ENCODE assay signal across 11 cellular contexts in the genomic region with DNA sequence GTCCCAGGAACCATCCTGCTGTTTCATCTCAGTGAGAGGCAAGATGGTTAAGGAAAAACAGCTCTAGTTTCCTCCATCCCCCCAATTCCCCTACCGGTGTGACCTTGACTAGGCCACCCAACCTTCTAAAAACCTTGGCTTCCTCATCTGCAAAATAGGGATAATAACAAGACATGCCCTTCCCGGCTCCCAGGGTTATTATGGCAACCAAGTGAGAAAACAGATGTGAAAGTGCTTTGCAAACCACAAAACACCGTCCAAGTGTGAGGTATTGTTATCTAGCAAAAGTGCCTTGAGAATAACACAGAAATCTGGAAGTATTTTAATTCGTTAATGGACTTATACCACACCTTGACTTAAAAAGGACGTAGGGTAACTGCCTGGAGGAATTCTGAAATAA.
A peak's percentile ranks its signal among the peaks of the same experiment; 100 is the strongest.
DNase-seq lines count a peak whose midpoint lies in the region; ATAC-seq, FAIRE-seq and TF ChIP-seq lines count a peak whose summit lies in the region.
"Had no signal": no experiment of that assay in that cellular context is flagged by ENCODE, and none has a peak within 500 bp of the region (broad histone marks: within the 10 kb centered on the region; RNA-seq: fewer than 3 reads in every experiment).

No MANE protein-coding gene starts in this region.

- H3K4me2 ChIP-seq in HepG2 (ENCODE audit: low read depth, low read length) (no peak overlapping the region), mesenchymal stem cell (ENCODE audit: low read length, poor library complexity, severe bottlenecking) (no peak overlapping the region)

- POLR2A ChIA-PET in HepG2 (lab: Yijun Ruan, JAX), result no interaction called here

- ATAC-seq in HepG2, result no peak
- no peak for ATAC-seq in activated naive CD8-positive, alpha-beta T cell treated with anti-CD3 and anti-CD28 coated beads, Interleukin-2, amount 50 U/mL, for 24 hours

- no peak overlapping the region for H4K91ac ChIP-seq in mesenchymal stem cell (ENCODE audit: low read length)

- TF ChIP-seq EP300 in HepG2 (IDR thresholded peaks at IDR 0.05; ENCODE audit: low read depth in 2 of 2, low read length in 2 of 2) (no peak), HepG2 (CRISPR knock-in tag; IDR thresholded peaks at IDR 0.05; ENCODE audit: borderline replicate concordance) (no peak)

- TF ChIP-seq RAD21 in liver (IDR thresholded peaks at IDR 0.05), result no peak
- TF ChIP-seq RAD21 in HepG2 (CRISPR knock-in tag; IDR thresholded peaks at IDR 0.05), result no peak

- no peak overlapping the region for H2BK120ac ChIP-seq in mesenchymal stem cell (ENCODE audit: low read depth, low read length)

- H3K27ac ChIP-seq in liver (ENCODE audit: low read depth in 1 of 2, low read length in 2 of 2) (peak overlapping the region; percentile 19 to 71), HepG2 (ENCODE audit: extremely low read length, insufficient read depth, low read length) (no peak overlapping the region), mesenchymal stem cell (ENCODE audit: low read length, poor library complexity, severe bottlenecking) (no peak overlapping the region), vagina (peak overlapping the region; percentile 96)

- H2BK5ac ChIP-seq in mesenchymal stem cell (ENCODE audit: low read depth, low read length, poor library complexity, severe bottlenecking), result no peak overlapping the region

- H3K4ac ChIP-seq in mesenchymal stem cell (ENCODE audit: low read depth in 1 of 2, low read length in 2 of 2), result no peak overlapping the region

- H3K27me3 Mint-ChIP-seq in activated naive CD8-positive, alpha-beta T cell treated with anti-CD3 and anti-CD28 coated beads, Interleukin-2, amount 50 U/mL, for 24 hours, result peaks cover 2% of the 10 kb centered on the region

- CTCF ChIA-PET in HepG2 (lab: Yijun Ruan, JAX; ENCODE audit: low intra/inter-chr PET ratio, low total read pairs), result no interaction called here

- H2BK12ac ChIP-seq in mesenchymal stem cell (ENCODE audit: low read length in 2 of 2), result no peak overlapping the region

- H3K36me3 ChIP-seq in liver (ENCODE audit: control insufficient read depth in 4 of 4, insufficient read depth in 3 of 4, low read depth in 1 of 4, low read length in 3 of 4) (no peaks in the 10 kb centered on the region), HepG2 (replicated peaks in 1 of 2; ENCODE audit: control insufficient read depth in 1 of 2, insufficient read depth in 2 of 2, low read length in 2 of 2) (no peaks in the 10 kb centered on the region), mesenchymal stem cell (ENCODE audit: control insufficient read depth in 1 of 2, insufficient read depth in 2 of 2, low read depth in 1 of 2, low read length in 2 of 2) (peaks cover 2 to 3% of the 10 kb centered on the region in 2 experiments), vagina (no peaks in the 10 kb centered on the region)

- no peaks in the 10 kb centered on the region for H3K9me3 Mint-ChIP-seq in activated naive CD8-positive, alpha-beta T cell treated with anti-CD3 and anti-CD28 coated beads, Interleukin-2, amount 50 U/mL, for 24 hours

- no peak overlapping the region for H4K8ac ChIP-seq in mesenchymal stem cell (ENCODE audit: low read length)

- H3K4me1 ChIP-seq in liver (ENCODE audit: control insufficient read depth in 4 of 4, insufficient read depth in 4 of 4, low read length in 3 of 4), result peaks cover 0 to 3% (median 2%) of the 10 kb centered on the region in 4 donors
- peaks cover 5% of the 10 kb centered on the region; the same call in 1 of the 2 replicates for H3K4me1 ChIP-seq in HepG2 (ENCODE audit: insufficient read depth, low read length)
- H3K4me1 ChIP-seq in mesenchymal stem cell (ENCODE audit: control insufficient read depth, insufficient read depth, low read depth, low read length), result peaks cover 16% of the 10 kb centered on the region
- H3K4me1 ChIP-seq in vagina, result peaks cover 89% of the 10 kb centered on the region

- DNase-seq in HepG2 (ENCODE audit: low spot score), result no peak
- no peak for DNase-seq in activated naive CD8-positive, alpha-beta T cell treated with anti-CD3 and anti-CD28 coated beads, Interleukin-2, amount 50 U/mL, for 24 hours
- no peak for DNase-seq in mesenchymal stem cell
- DNase-seq in vagina (ENCODE audit: extremely low spot score in 2 of 2), result no peak
- no peak for DNase-seq in amygdala (lab: John Stamatoyannopoulos, UW)
- DNase-seq in NCI-H1417 treated with DMSO at 0.1 percent for 48 hours (lab: John Stamatoyannopoulos, UW), result no peak
- DNase-seq in activated CD4-positive, CD25-positive, alpha-beta regulatory T cell (lab: John Stamatoyannopoulos, UW), result no peak
- DNase-seq: NCI-H1092, retina, SIG-M5 had no signal

- H3K27me3 ChIP-seq in liver (ENCODE audit: control insufficient read depth in 4 of 4, insufficient read depth in 4 of 4, low read length in 3 of 4) (no peaks in the 10 kb centered on the region), HepG2 (ENCODE audit: control insufficient read depth in 1 of 2, insufficient read depth in 2 of 2, low read length in 2 of 2) (peaks cover 4 to 62% of the 10 kb centered on the region in 2 experiments), mesenchymal stem cell (ENCODE audit: control insufficient read depth in 1 of 2, insufficient read depth in 1 of 2, low read length in 2 of 2) (no peaks in the 10 kb centered on the region), vagina (no peaks in the 10 kb centered on the region)

- in situ Hi-C loops in HepG2 (cut with HindIII; ENCODE audit: extremely low pct_ligation_motif_present, low pct_unique_long_range_greater_than_20kb), result no loop called here

- H2AK5ac ChIP-seq in mesenchymal stem cell (ENCODE audit: low read length, severe bottlenecking), result no peak overlapping the region

- no peak overlapping the region for H2AFZ ChIP-seq in HepG2 (ENCODE audit: low read length)
- no peak overlapping the region for H2AFZ ChIP-seq in mesenchymal stem cell (ENCODE audit: low read depth, low read length)

- H3K4me3 ChIP-seq in liver (ENCODE audit: low read depth in 1 of 3, low read length in 3 of 3) (no peak overlapping the region), HepG2 (replicated peaks in 1 of 3; ENCODE audit: insufficient read depth in 1 of 3, low read depth in 2 of 3, low read length in 3 of 3) (no peak overlapping the region), mesenchymal stem cell (ENCODE audit: insufficient read depth in 1 of 2, low read depth in 1 of 2, low read length in 2 of 2) (no peak overlapping the region), vagina (no peak overlapping the region)

- no peak for FAIRE-seq in HepG2 (lab: Jason Lieb, UNC)

- no peak overlapping the region for H3K18ac ChIP-seq in mesenchymal stem cell (ENCODE audit: low read depth in 1 of 2, low read length in 2 of 2)

- H3K79me2 ChIP-seq in HepG2 (ENCODE audit: insufficient read depth, low read length), result no peaks in the 10 kb centered on the region

- 65% methylated on average over 5 of the region's 5 CpGs for WGBS in liver
- 3% methylated on average over 5 of the region's 5 CpGs for WGBS in HepG2 (ENCODE audit: low lambda C conversion rate)
- WGBS in mesenchymal stem cell, result 100% methylated on average over 4 of the region's 5 CpGs

- H3K14ac ChIP-seq in mesenchymal stem cell (ENCODE audit: low read length in 2 of 2), result no peak overlapping the region

- no peak overlapping the region for H3K23ac ChIP-seq in mesenchymal stem cell (ENCODE audit: low read length in 2 of 2)

- no peak overlapping the region for H2BK15ac ChIP-seq in mesenchymal stem cell (ENCODE audit: low read depth, poor library complexity, severe bottlenecking)

- peaks cover 14% of the 10 kb centered on the region for H3K79me1 ChIP-seq in mesenchymal stem cell (replicated peaks; ENCODE audit: low read length, poor library complexity, severe bottlenecking)

- TF ChIP-seq POLR2A in HepG2 (IDR thresholded peaks at IDR 0.05; ENCODE audit: insufficient read depth in 1 of 2, low read depth in 2 of 2, low read length in 2 of 2) (no peak), vagina (IDR thresholded peaks at IDR 0.05) (no peak)

- peak overlapping the region; percentile 97 for H3K27ac Mint-ChIP-seq in activated naive CD8-positive, alpha-beta T cell treated with anti-CD3 and anti-CD28 coated beads, Interleukin-2, amount 50 U/mL, for 24 hours

- H3K4me1 Mint-ChIP-seq in activated naive CD8-positive, alpha-beta T cell treated with anti-CD3 and anti-CD28 coated beads, Interleukin-2, amount 50 U/mL, for 24 hours, result peaks cover 98% of the 10 kb centered on the region

- intact Hi-C loops in HepG2 (cut with micrococcal nuclease; ENCODE audit: unreplicated experiment) (no loop called here), vagina (cut with DNase I) (loop anchor here (2.0 kb wide), 1 partner anchor 14 kb away; no protein-coding TSS in a partner anchor)

- H3K9ac ChIP-seq in liver (ENCODE audit: low read depth in 1 of 2, low read length in 2 of 2), result no peak overlapping the region
- no peak overlapping the region for H3K9ac ChIP-seq in HepG2 (ENCODE audit: insufficient read depth, low read depth, low read length)
- H3K9ac ChIP-seq in mesenchymal stem cell (ENCODE audit: low read length), result peak overlapping the region; percentile 41

- no peaks in the 10 kb centered on the region for H4K20me1 ChIP-seq in HepG2 (ENCODE audit: insufficient read depth, low read length)

- peak overlapping the region; percentile 75 for H3K4me3 Mint-ChIP-seq in activated naive CD8-positive, alpha-beta T cell treated with anti-CD3 and anti-CD28 coated beads, Interleukin-2, amount 50 U/mL, for 24 hours

- peaks cover 35% of the 10 kb centered on the region for H3K36me3 Mint-ChIP-seq in activated naive CD8-positive, alpha-beta T cell treated with anti-CD3 and anti-CD28 coated beads, Interleukin-2, amount 50 U/mL, for 24 hours (ENCODE audit: low read depth)

- H3K9me3 ChIP-seq in liver (ENCODE audit: control insufficient read depth in 4 of 4, low read length in 3 of 4) (no peaks in the 10 kb centered on the region), HepG2 (ENCODE audit: low read length) (no peaks in the 10 kb centered on the region), mesenchymal stem cell (ENCODE audit: control insufficient read depth, low read length) (no peaks in the 10 kb centered on the region), vagina (no peaks in the 10 kb centered on the region)

- BruUV-seq in HepG2 (replicated peaks; lab: Mats Ljungman, UMichigan), result no TSS peak

- TF ChIP-seq CTCF in liver (IDR thresholded peaks at IDR 0.05; ENCODE audit: low read depth, low read length, missing input control) (no peak), HepG2 (CRISPR knock-in tag; IDR thresholded peaks at IDR 0.05) (no peak), vagina (IDR thresholded peaks at IDR 0.05) (no peak)

TF ChIP-seq in liver, 16 proteins besides CTCF, POLR2A, EP300 and RAD21:
- TF ChIP-seq JUND (IDR thresholded peaks at IDR 0.05) (no peak), HNF4G (IDR thresholded peaks at IDR 0.05) (no peak), FOXA2 (IDR thresholded peaks at IDR 0.05) (no peak)
TF ChIP-seq in liver: peak in this region for 0.

TF ChIP-seq in HepG2, 621 proteins besides CTCF, POLR2A, EP300 and RAD21 (continues in another document):
- no peak for TF ChIP-seq SIX1 (CRISPR knock-in tag; IDR thresholded peaks at IDR 0.05; ENCODE audit: borderline replicate concordance)

Comparison
In these comparisons a context has a peak if more than half of its experiments do, and no peak if none do; other contexts are left out.
1. H3K27ac ChIP-seq: peak in liver (2 of 2) and vagina (single experiment); none in HepG2 (single experiment) and mesenchymal stem cell (single experiment).